In the genomic region with DNA sequence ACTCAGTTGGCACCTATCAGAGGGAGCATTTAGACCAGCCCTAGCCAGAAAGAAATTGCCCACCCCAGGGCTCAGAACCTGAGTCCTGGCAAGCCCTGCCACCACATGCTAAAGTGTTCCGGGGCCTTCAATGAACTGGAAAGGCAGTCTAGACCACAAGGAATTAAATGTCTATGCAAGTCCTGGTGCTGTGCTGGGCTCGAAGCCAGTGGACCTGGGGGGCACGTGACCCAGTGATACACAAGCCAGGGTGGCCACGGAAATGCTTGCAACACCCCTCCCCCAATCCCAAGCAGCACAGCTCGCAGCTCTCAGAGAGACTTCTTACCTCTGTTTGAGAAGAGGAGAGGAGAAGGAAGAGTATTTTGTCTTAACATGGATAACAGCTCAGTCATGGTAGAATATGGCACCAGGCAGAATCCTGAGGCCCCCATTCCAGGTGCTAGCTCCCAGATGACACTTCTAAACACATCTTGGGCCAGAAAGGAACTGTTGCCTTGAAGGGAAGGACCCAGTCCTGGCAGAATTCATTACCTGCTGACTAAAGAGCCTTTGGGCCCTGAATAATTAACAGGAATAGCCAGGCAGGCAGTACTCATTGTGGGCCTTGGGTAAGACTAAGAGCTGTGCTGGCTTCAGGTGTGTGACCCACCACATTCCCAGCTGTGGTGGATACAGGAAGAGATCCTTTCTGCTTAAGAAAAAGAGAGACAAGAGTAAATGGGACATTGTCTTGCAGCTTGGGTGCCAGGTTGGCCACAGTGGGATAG, we compare ENCODE assay signal across 1 cellular context.
TF ChIP-seq lines count a peak whose summit lies in the region.

No MANE protein-coding gene starts in this region.

TF ChIP-seq in K562, 482 proteins besides CTCF, POLR2A, EP300 and RAD21 (continued from another document):
- TF ChIP-seq, protein P1, sequence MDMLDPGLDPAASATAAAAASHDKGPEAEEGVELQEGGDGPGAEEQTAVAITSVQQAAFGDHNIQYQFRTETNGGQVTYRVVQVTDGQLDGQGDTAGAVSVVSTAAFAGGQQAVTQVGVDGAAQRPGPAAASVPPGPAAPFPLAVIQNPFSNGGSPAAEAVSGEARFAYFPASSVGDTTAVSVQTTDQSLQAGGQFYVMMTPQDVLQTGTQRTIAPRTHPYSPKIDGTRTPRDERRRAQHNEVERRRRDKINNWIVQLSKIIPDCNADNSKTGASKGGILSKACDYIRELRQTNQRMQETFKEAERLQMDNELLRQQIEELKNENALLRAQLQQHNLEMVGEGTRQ (CRISPR knock-in tag; IDR thresholded peaks at IDR 0.05): 0 out of 2 replicates have a peak, but pooled peaks have one; percentile 4
- TF ChIP-seq STAG1 (CRISPR knock-in tag; IDR thresholded peaks at IDR 0.05; ENCODE audit: borderline replicate concordance) (no peak), ZNF143 (CRISPR knock-in tag; IDR thresholded peaks at IDR 0.05) (no peak)
TF ChIP-seq in K562: peak in this region for 1.
